8 cellular contexts compared by ENCODE assay signal in genomic region chr17:45218895-45219661, GRCh38. TPM values are rescaled to one million over a fixed set of nuclear protein-coding genes. Genes with fewer than 3 reads are reported as not detected.
DNase-seq lines count a peak whose midpoint lies in the region; ATAC-seq, FAIRE-seq and TF ChIP-seq lines count a peak whose summit lies in the region.

No MANE protein-coding gene starts in this region.

- peak; percentile 82 for TF ChIP-seq CTCF in bronchial epithelial cell (IDR thresholded peaks at IDR 0.05; ENCODE audit: insufficient read depth, low read length, severe bottlenecking)
- TF ChIP-seq CTCF in keratinocyte (optimal IDR thresholded peaks at IDR 0.05 in 1 of 3, IDR thresholded peaks at IDR 0.05 in 1 of 3, conservative IDR thresholded peaks at IDR 0.05 in 1 of 3; ENCODE audit: extremely low read depth in 1 of 3, insufficient read depth in 2 of 3, low read length in 3 of 3), result peak; percentile 82 to 100 (median 97)

- DNase-seq in ACHN, result peak; percentile 84
- DNase-seq in H4 (ENCODE audit: low spot score), result peak; percentile 81
- peak; percentile 44 for DNase-seq in NCI-H226
- DNase-seq in activated CD4-positive, CD25-positive, alpha-beta regulatory T cell (lab: John Stamatoyannopoulos, UW), result peak; percentile 61 to 95 (median 80)
- DNase-seq in bronchial epithelial cell (ENCODE audit: low read depth), result peak; percentile 56
- DNase-seq in keratinocyte (ENCODE audit: low read depth, low spot score), result no peak
- peak; percentile 88 to 90 for DNase-seq in stimulated activated CD4-positive, alpha-beta T cell treated with anti-CD3 and anti-CD28 coated beads, Interleukin-1b, Interleukin-23, amount 100 ng/mL, for 4 hours (ENCODE audit: low read depth in 2 of 2)

- H2AFZ ChIP-seq in keratinocyte (ENCODE audit: control insufficient read depth, low read length), result peak overlapping the region; percentile 30

- FAIRE-seq in bronchial epithelial cell (lab: Jason Lieb, UNC), result peak; percentile 36
- FAIRE-seq in keratinocyte (lab: Jason Lieb, UNC), result peak; percentile 61

- H3K36me3 ChIP-seq in bronchial epithelial cell (ENCODE audit: control insufficient read depth, insufficient read depth, low read length) (no peaks in the 10 kb centered on the region), keratinocyte (ENCODE audit: control insufficient read depth in 2 of 2, extremely low read depth in 1 of 2, insufficient read depth in 2 of 2, low read length in 2 of 2) (no peaks in the 10 kb centered on the region)

- no peak for ATAC-seq in HG03439 (IDR thresholded peaks at IDR 0.05; ENCODE audit: unreplicated experiment)

- H3K79me2 ChIP-seq in keratinocyte (ENCODE audit: control insufficient read depth, insufficient read depth, low read length), result no peaks in the 10 kb centered on the region

- H3K9ac ChIP-seq in keratinocyte (ENCODE audit: control insufficient read depth, extremely low read depth, insufficient read depth, low read length), result no peak overlapping the region

- no peaks in the 10 kb centered on the region for H3K9me1 ChIP-seq in keratinocyte (ENCODE audit: control insufficient read depth, extremely low read depth, insufficient read depth, low read length)

- peaks cover 1% of the 10 kb centered on the region for H3K27me3 ChIP-seq in bronchial epithelial cell (ENCODE audit: control insufficient read depth, insufficient read depth, low read length)
- peaks cover 27% of the 10 kb centered on the region for H3K27me3 ChIP-seq in keratinocyte (ENCODE audit: control insufficient read depth, extremely low read depth, insufficient read depth, low read length)

- in situ Hi-C loops in ACHN (cut with HindIII; ENCODE audit: low pct_ligation_motif_present, low pct_unique_long_range_greater_than_20kb, low sequenced_read_pairs), result no loop called here

- no peak overlapping the region for H3K4me3 ChIP-seq in bronchial epithelial cell (ENCODE audit: low read depth, low read length)
- H3K4me3 ChIP-seq in keratinocyte (ENCODE audit: control insufficient read depth in 2 of 3, extremely low read depth in 1 of 3, insufficient read depth in 2 of 3, low read depth in 1 of 3, low read length in 3 of 3), result no peak overlapping the region

- no peaks in the 10 kb centered on the region for H3K4me1 ChIP-seq in keratinocyte (ENCODE audit: control insufficient read depth, extremely low read depth, insufficient read depth, low read length)

- no peaks in the 10 kb centered on the region for H4K20me1 ChIP-seq in keratinocyte (ENCODE audit: control insufficient read depth, extremely low read depth, insufficient read depth, low read length)

- H3K4me2 ChIP-seq in keratinocyte (ENCODE audit: control insufficient read depth, extremely low read depth, insufficient read depth, low read depth, low read length), result peak overlapping the region; percentile 78

- dilution Hi-C loops in keratinocyte (cut with MboI; ENCODE audit: extremely low pct_ligation_motif_present, low sequenced_read_pairs), result no loop called here

- H3K27ac ChIP-seq in keratinocyte (ENCODE audit: control insufficient read depth, insufficient read depth, low read length), result no peak overlapping the region

- no peaks in the 10 kb centered on the region for H3K9me3 ChIP-seq in keratinocyte (ENCODE audit: control insufficient read depth, low read depth, low read length)

RNA-seq across cellular contexts. Expression of gene FMNL1, which starts 2.6 kb away (rescaled TPM):
- total RNA-seq in H4 (2014; rRNA removed; shearing (Covaris generic)), result 4.4 and 6.7 TPM in 2 replicates
- 0.53 and 2.0 TPM in 2 replicates for total RNA-seq in bronchial epithelial cell
- 0.46 to 1.1 TPM (median 0.79 TPM) in 3 replicates for polyA plus RNA-seq in keratinocyte
- polyA plus RNA-seq in keratinocyte (2011; ENCODE audit: low read depth), result 3.1 TPM
- polyA plus RNA-seq in keratinocyte (2011; cell fraction: cytosol; rRNA removed), result 0.66 and 1.1 TPM in 2 replicates
- 3.3 and 3.5 TPM in 2 replicates for polyA plus RNA-seq in keratinocyte (2011; cell fraction: nucleus; rRNA removed)
- 1.6 and 2.0 TPM in 2 replicates for polyA plus RNA-seq in keratinocyte (2012; ENCODE audit: low replicate concordance)
- polyA minus RNA-seq in keratinocyte, result 0.29 to 2.5 TPM (median 0.36 TPM) in 3 replicates
- 2.3 TPM for polyA minus RNA-seq in keratinocyte (2011; cell fraction: cytosol; rRNA and poly(A)+ RNA removed)
- polyA minus RNA-seq in keratinocyte (2011; cell fraction: nucleus; rRNA and poly(A)+ RNA removed), result 1.1 and 2.9 TPM in 2 replicates

RNA-seq across cellular contexts. Expression of gene SPATA32, which starts 42.8 kb away (rescaled TPM):
- total RNA-seq in H4 (2014; rRNA removed; shearing (Covaris generic)), result 0.21 TPM in 1 of 2 replicates, not detected in the other
- under 0.01 TPM in 1 of 2 replicates, not detected in the other for total RNA-seq in bronchial epithelial cell
- polyA plus RNA-seq in keratinocyte, result 0.05 TPM in 1 of 3 replicates, not detected in the others
- polyA plus RNA-seq in keratinocyte (2011; ENCODE audit: low read depth), result not detected
- polyA plus RNA-seq in keratinocyte (2011; cell fraction: cytosol; rRNA removed), result not detected in 2 replicates
- 0.07 TPM in 1 of 2 replicates, not detected in the other for polyA plus RNA-seq in keratinocyte (2011; cell fraction: nucleus; rRNA removed)
- polyA plus RNA-seq in keratinocyte (2012; ENCODE audit: low replicate concordance), result not detected in 2 replicates
- polyA minus RNA-seq in keratinocyte, result not detected in 3 replicates
- not detected for polyA minus RNA-seq in keratinocyte (2011; cell fraction: cytosol; rRNA and poly(A)+ RNA removed)
- polyA minus RNA-seq in keratinocyte (2011; cell fraction: nucleus; rRNA and poly(A)+ RNA removed), result not detected in 2 replicates

RNA-seq across cellular contexts. Expression of gene HEXIM2, which starts 57.4 kb away (rescaled TPM):
- total RNA-seq in H4 (2014; rRNA removed; shearing (Covaris generic)), result 5.8 and 10.7 TPM in 2 replicates
- 4.1 and 4.7 TPM in 2 replicates for total RNA-seq in bronchial epithelial cell
- 2.3 to 3.4 TPM (median 3.1 TPM) in 3 replicates for polyA plus RNA-seq in keratinocyte
- 1.1 TPM for polyA plus RNA-seq in keratinocyte (2011; ENCODE audit: low read depth)
- polyA plus RNA-seq in keratinocyte (2011; cell fraction: cytosol; rRNA removed), result 1.3 and 3.0 TPM in 2 replicates
- 1.7 and 2.3 TPM in 2 replicates for polyA plus RNA-seq in keratinocyte (2011; cell fraction: nucleus; rRNA removed)
- polyA plus RNA-seq in keratinocyte (2012; ENCODE audit: low replicate concordance), result 1.7 and 3.3 TPM in 2 replicates
- 0.63 to 2.7 TPM (median 1.4 TPM) in 3 replicates for polyA minus RNA-seq in keratinocyte
- polyA minus RNA-seq in keratinocyte (2011; cell fraction: cytosol; rRNA and poly(A)+ RNA removed), result 2.1 TPM
- polyA minus RNA-seq in keratinocyte (2011; cell fraction: nucleus; rRNA and poly(A)+ RNA removed), result 0.74 and 0.93 TPM in 2 replicates
